Comparison of ENCODE assay signal across 7 cellular contexts in genomic region chr19:47778089-47778953, GRCh38. TPM values are rescaled to one million over a fixed set of nuclear protein-coding genes. Genes with fewer than 3 reads are reported as not detected.
DNase-seq lines count a peak whose midpoint lies in the region; ATAC-seq and TF ChIP-seq lines count a peak whose summit lies in the region.

Gene SELENOW, plus strand, starts transcription at chr19:47778703. Its CDS starts 83 bp downstream, at chr19:47778786.

- H3K36me3 ChIP-seq in kidney epithelial cell (ENCODE audit: control insufficient read depth, insufficient read depth, low read length): peaks cover 2% of the 10 kb centered on the region

- TF ChIP-seq CTCF in kidney epithelial cell (IDR thresholded peaks at IDR 0.05; ENCODE audit: insufficient read depth, low read length, poor library complexity, severe bottlenecking): no peak

- ATAC-seq in HG03097 (IDR thresholded peaks at IDR 0.05; ENCODE audit: low FRiP score, unreplicated experiment): peak; percentile 76

- TF ChIP-seq POLR2A in GM18526 (IDR thresholded peaks at IDR 0.05; ENCODE audit: extremely low read depth, insufficient read length): peak; percentile 97

- peak within 1 kb of the TSS; percentile 88 for H3K4me3 ChIP-seq in kidney epithelial cell (ENCODE audit: low read depth, low read length)

- H3K27me3 ChIP-seq in kidney epithelial cell (ENCODE audit: control insufficient read depth, insufficient read depth, low read length): no peaks in the 10 kb centered on the region

- DNase-seq in NCI-H2227 (lab: John Stamatoyannopoulos, UW; ENCODE audit: unreplicated experiment) (peak; percentile 91), cerebellar cortex (ENCODE audit: low spot score) (peak; percentile 80), kidney epithelial cell (ENCODE audit: low read depth) (no peak)
- peak; percentile 64 for DNase-seq in activated CD4-positive, alpha-beta T cell treated with anti-CD3 and anti-CD28 coated beads for 1 hour
- peak; percentile 87 for DNase-seq in stimulated activated CD4-positive, alpha-beta T cell treated with anti-CD3 and anti-CD28 coated beads, Interleukin-15, amount 100 ng/mL, for 24 hours

RNA-seq across cellular contexts. Expression of gene SELENOW, which starts in this region (rescaled TPM):
- total RNA-seq in kidney epithelial cell: 166 and 233 TPM in 2 replicates
